14 cellular contexts compared by ENCODE assay signal in the genomic region with DNA sequence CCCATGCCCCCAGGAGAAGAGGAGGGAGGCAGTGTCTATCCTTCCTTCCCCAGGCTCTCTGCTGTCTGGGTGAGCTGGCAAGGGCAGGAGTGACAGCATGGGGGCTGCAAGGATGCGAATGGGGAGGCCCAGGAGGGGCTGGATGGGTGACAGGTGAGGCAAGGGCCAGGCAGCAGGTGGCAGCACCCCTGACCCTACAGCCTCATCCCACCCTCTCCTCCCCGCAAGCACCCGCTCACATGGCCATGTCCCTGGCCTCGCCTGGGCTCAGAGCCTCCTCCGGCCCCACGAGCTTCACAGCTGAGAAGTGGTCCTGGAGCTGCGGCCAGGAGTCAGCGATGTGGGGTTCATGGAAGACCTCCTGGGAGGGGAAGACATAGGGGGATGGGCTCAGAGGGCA. TPM values are rescaled to one million over a fixed set of nuclear protein-coding genes. Genes with fewer than 3 reads are reported as not detected.
DNase-seq lines count a peak whose midpoint lies in the region; ATAC-seq and TF ChIP-seq lines count a peak whose summit lies in the region.
"Had no signal": no experiment of that assay in that cellular context is flagged by ENCODE, and none has a peak within 500 bp of the region (broad histone marks: within the 10 kb centered on the region; RNA-seq: fewer than 3 reads in every experiment).

No MANE protein-coding gene starts in this region.

- H3K4ac ChIP-seq in trophoblast cell (ENCODE audit: low read depth, low read length) = no peak overlapping the region

- H3K79me1 ChIP-seq in trophoblast cell (ENCODE audit: low read length) = peaks cover 5% of the 10 kb centered on the region

- H3K79me2 ChIP-seq in DND-41 (ENCODE audit: insufficient read depth, low read length) = 0 out of 2 replicates have a peak, but pooled peaks cover 4% of the 10 kb centered on the region
- peaks cover 6% of the 10 kb centered on the region for H3K79me2 ChIP-seq in trophoblast cell (ENCODE audit: control insufficient read depth, insufficient read depth, low read length, poor library complexity)

- DNase-seq in DND-41 = no peak
- DNase-seq in NB4 (ENCODE audit: low read depth) = no peak
- peak; percentile 41 for DNase-seq in islet precursor cell
- DNase-seq in RWPE1 (ENCODE audit: low spot score) = no peak
- DNase-seq in trophoblast cell = no peak
- DNase-seq: ACHN; CD4-positive, CD25-positive, alpha-beta regulatory T cell; GOT3; HCEC 1CT; HFFc6 had no signal

- H3K27ac ChIP-seq in DND-41 (ENCODE audit: low read length) = no peak overlapping the region
- H3K27ac ChIP-seq in RWPE1 = no peak overlapping the region
- no peak overlapping the region for H3K27ac ChIP-seq in trophoblast cell (ENCODE audit: low read depth, low read length)
- H3K27ac ChIP-seq: BLaER1 treated with 17β-estradiol and CSF1 and Interleukin-3, amounts not matched to agents 10 nM and 100 nM; HL-60 had no signal

- H3K9ac ChIP-seq in DND-41 (ENCODE audit: low read depth, low read length) = no peak overlapping the region
- no peak overlapping the region for H3K9ac ChIP-seq in trophoblast cell (ENCODE audit: low read length)
- H3K9ac ChIP-seq: BLaER1 treated with 17β-estradiol and CSF1 and Interleukin-3, amounts not matched to agents 10 nM and 100 nM had no signal

- H3K36me3 ChIP-seq in DND-41 (ENCODE audit: insufficient read depth, low read length) = peaks cover 26% of the 10 kb centered on the region
- H3K36me3 ChIP-seq in trophoblast cell (ENCODE audit: control insufficient read depth in 1 of 2, insufficient read depth in 2 of 2, low read length in 2 of 2) = peaks cover 47 to 64% of the 10 kb centered on the region in 2 experiments

- no peak overlapping the region for H4K12ac ChIP-seq in trophoblast cell (ENCODE audit: low read depth, low read length)

- no peak overlapping the region for H3K14ac ChIP-seq in trophoblast cell (ENCODE audit: low read length)

- peaks cover 12% of the 10 kb centered on the region for H3K4me1 ChIP-seq in DND-41 (ENCODE audit: insufficient read depth, low read length)
- peaks cover 7 to 10% of the 10 kb centered on the region in 2 experiments for H3K4me1 ChIP-seq in trophoblast cell (ENCODE audit: control insufficient read depth in 1 of 2, insufficient read depth in 2 of 2, low read length in 2 of 2)

- H3K4me3 ChIP-seq in DND-41 (ENCODE audit: low read depth in 1 of 2, low read length in 2 of 2) (no peak overlapping the region), NB4 (ENCODE audit: low read depth, low read length) (no peak overlapping the region), trophoblast cell (ENCODE audit: low read depth, low read length) (no peak overlapping the region)
- H3K4me3 ChIP-seq: BLaER1 treated with 17β-estradiol and CSF1 and Interleukin-3, amounts not matched to agents 10 nM and 100 nM; K562 had no signal

- TF ChIP-seq POLR2A in NB4 (IDR thresholded peaks at IDR 0.05; ENCODE audit: extremely low read depth, insufficient read length) = no peak

- H3K4me2 ChIP-seq in DND-41 (ENCODE audit: insufficient read depth, low read length) (no peak overlapping the region), trophoblast cell (ENCODE audit: low read length) (no peak overlapping the region)
- H3K4me2 ChIP-seq: BLaER1 treated with 17β-estradiol and CSF1 and Interleukin-3, amounts not matched to agents 10 nM and 100 nM had no signal

- CTCF ChIA-PET in RWPE1 (lab: Yijun Ruan, JAX) = no interaction called here

- no peak overlapping the region for H3K18ac ChIP-seq in trophoblast cell (ENCODE audit: low read length)

- H4K8ac ChIP-seq in trophoblast cell (ENCODE audit: low read depth, low read length) = no peak overlapping the region

- peak; percentile 25 for TF ChIP-seq CTCF in DND-41 (IDR thresholded peaks at IDR 0.05; ENCODE audit: borderline replicate concordance, extremely low read depth, low read length, poor library complexity, severe bottlenecking)
- TF ChIP-seq CTCF in NB4 (IDR thresholded peaks at IDR 0.05; ENCODE audit: low read depth, low read length) = peak; percentile 1
- TF ChIP-seq CTCF in RWPE1 (conservative IDR thresholded peaks at IDR 0.05; ENCODE audit: low read depth) = no peak

- H4K91ac ChIP-seq in trophoblast cell (ENCODE audit: low read depth, low read length) = no peak overlapping the region

- H3K27me3 ChIP-seq in DND-41 (ENCODE audit: insufficient read depth, low read length, poor library complexity) (no peaks in the 10 kb centered on the region), trophoblast cell (ENCODE audit: insufficient read depth, low read length) (no peaks in the 10 kb centered on the region)
- H3K27me3 ChIP-seq: BLaER1 treated with 17β-estradiol and CSF1 and Interleukin-3, amounts not matched to agents 10 nM and 100 nM had no signal

- H3K23ac ChIP-seq in trophoblast cell (ENCODE audit: low read length) = no peak overlapping the region

- no peak overlapping the region for H2BK120ac ChIP-seq in trophoblast cell (ENCODE audit: insufficient read depth, low read length, poor library complexity)

- no peaks in the 10 kb centered on the region for H3K9me3 ChIP-seq in DND-41 (ENCODE audit: insufficient read depth, low read length, severe bottlenecking)
- no peaks in the 10 kb centered on the region for H3K9me3 ChIP-seq in trophoblast cell (ENCODE audit: insufficient read depth, low read depth, low read length)
- H3K9me3 ChIP-seq: BLaER1 treated with 17β-estradiol and CSF1 and Interleukin-3, amounts not matched to agents 10 nM and 100 nM had no signal

- no CpG with 5 or more reads among the region's 8 CpGs for WGBS in trophoblast cell (ENCODE audit: extremely low coverage, insufficient coverage, insufficient read length)

- no peak overlapping the region for H2AK5ac ChIP-seq in trophoblast cell (ENCODE audit: low read length)

- H2BK12ac ChIP-seq in trophoblast cell (ENCODE audit: low read length) = no peak overlapping the region

- H2BK5ac ChIP-seq in trophoblast cell (ENCODE audit: low read depth, low read length, poor library complexity) = no peak overlapping the region

- no peaks in the 10 kb centered on the region for H4K20me1 ChIP-seq in DND-41 (ENCODE audit: insufficient read depth, low read length)

- POLR2A ChIA-PET in RWPE1 (lab: Yijun Ruan, JAX; ENCODE audit: low non-redundant PET) = no interaction called here

- H2AFZ ChIP-seq in DND-41 (ENCODE audit: low read depth, low read length) (no peak overlapping the region), trophoblast cell (ENCODE audit: insufficient read depth, low read length, poor library complexity) (no peak overlapping the region)

- ATAC-seq in DND-41 (ENCODE audit: insufficient read depth, low read depth) (no peak), HG03442 (IDR thresholded peaks at IDR 0.05; ENCODE audit: unreplicated experiment) (no peak)
- ATAC-seq: K562 had no signal

RNA-seq across cellular contexts. Expression of a gene that starts 5.4 kb away (rescaled TPM):
- polyA plus RNA-seq in trophoblast cell (2013) = 72.0 and 76.5 TPM in 2 replicates

RNA-seq across cellular contexts. Expression of a gene that starts 6.0 kb away (rescaled TPM):
- polyA plus RNA-seq in trophoblast cell (2013) = 69.1 and 70.0 TPM in 2 replicates

RNA-seq across cellular contexts. Expression of a gene that starts 11.2 kb away (rescaled TPM):
- 0.04 TPM in 1 of 2 replicates, not detected in the other for polyA plus RNA-seq in trophoblast cell (2013)
- polyA plus RNA-seq: CD4-positive, CD25-positive, alpha-beta regulatory T cell had no signal

RNA-seq across cellular contexts. Expression of a gene that starts 25.6 kb away (rescaled TPM):
- 5.2 and 5.5 TPM in 2 replicates for polyA plus RNA-seq in trophoblast cell (2013)

RNA-seq across cellular contexts. Expression of a gene that starts 31.9 kb away (rescaled TPM):
- polyA plus RNA-seq in trophoblast cell (2013) = not detected in 2 replicates
- polyA plus RNA-seq: CD4-positive, CD25-positive, alpha-beta regulatory T cell had no signal
